14 cellular contexts compared by ENCODE assay signal in genomic region chr15:56959318-56959648, GRCh38. TPM values are rescaled to one million over a fixed set of nuclear protein-coding genes. Genes with fewer than 3 reads are reported as not detected.
A peak's percentile ranks its signal among the peaks of the same experiment; 100 is the strongest.
DNase-seq lines count a peak whose midpoint lies in the region; ATAC-seq and TF ChIP-seq lines count a peak whose summit lies in the region.
"Had no signal": no experiment of that assay in that cellular context is flagged by ENCODE, and none has a peak within 500 bp of the region (broad histone marks: within the 10 kb centered on the region; RNA-seq: fewer than 3 reads in every experiment).

No MANE protein-coding gene starts in this region.

- H2AFZ ChIP-seq in GM23338, result no peak overlapping the region
- H2AFZ ChIP-seq: PC-9 had no signal

- H3K4me3 Mint-ChIP-seq in CD4-positive, alpha-beta T cell, result peak overlapping the region; percentile 36
- H3K4me3 Mint-ChIP-seq in GM23338, result no peak overlapping the region
- no peak overlapping the region for H3K4me3 Mint-ChIP-seq in activated naive CD8-positive, alpha-beta T cell treated with anti-CD3 and anti-CD28 coated beads, Interleukin-2, amount 50 U/mL, for 24 hours
- H3K4me3 Mint-ChIP-seq: H9 had no signal

- POLR2A ChIA-PET in CD4-positive, alpha-beta T cell (lab: Charles Lee), result no interaction called here

- peaks cover 62% of the 10 kb centered on the region for H3K4me1 Mint-ChIP-seq in CD4-positive, alpha-beta T cell (ENCODE audit: low read depth)
- peaks cover 47% of the 10 kb centered on the region for H3K4me1 Mint-ChIP-seq in GM23338
- H3K4me1 Mint-ChIP-seq in activated naive CD8-positive, alpha-beta T cell treated with anti-CD3 and anti-CD28 coated beads, Interleukin-2, amount 50 U/mL, for 24 hours, result peaks cover 47% of the 10 kb centered on the region

- no peak overlapping the region for H3K27ac ChIP-seq in CD4-positive, alpha-beta T cell (ENCODE audit: low read depth, low read length)
- H3K27ac ChIP-seq in GM23338 (ENCODE audit: low read depth), result no peak overlapping the region
- no peak overlapping the region for H3K27ac ChIP-seq in effector memory CD4-positive, alpha-beta T cell (ENCODE audit: insufficient read depth, low read length, poor library complexity, severe bottlenecking)
- H3K27ac ChIP-seq: PC-9, SK-N-MC had no signal

- no peak overlapping the region for H3K4me3 ChIP-seq in GM23338
- H3K4me3 ChIP-seq in effector memory CD4-positive, alpha-beta T cell (ENCODE audit: insufficient read depth, low read depth, low read length, poor library complexity, severe bottlenecking), result no peak overlapping the region
- H3K4me3 ChIP-seq: PC-9, SK-N-MC had no signal

- no peaks in the 10 kb centered on the region for H3F3A ChIP-seq in GM23338 (replicated peaks; ENCODE audit: low read depth)

- no peaks in the 10 kb centered on the region for H3K36me3 ChIP-seq in GM23338 (ENCODE audit: insufficient read depth)
- H3K36me3 ChIP-seq in effector memory CD4-positive, alpha-beta T cell (ENCODE audit: control insufficient read depth, insufficient read depth, low read length), result no peaks in the 10 kb centered on the region

- peak overlapping the region; percentile 34 for H3K27ac Mint-ChIP-seq in CD4-positive, alpha-beta T cell
- no peak overlapping the region for H3K27ac Mint-ChIP-seq in GM23338
- no peak overlapping the region for H3K27ac Mint-ChIP-seq in activated naive CD8-positive, alpha-beta T cell treated with anti-CD3 and anti-CD28 coated beads, Interleukin-2, amount 50 U/mL, for 24 hours
- H3K27ac Mint-ChIP-seq: H9 had no signal

- H3K36me3 Mint-ChIP-seq in CD4-positive, alpha-beta T cell (ENCODE audit: low read depth), result peaks cover 39% of the 10 kb centered on the region
- H3K36me3 Mint-ChIP-seq in GM23338 (ENCODE audit: low read depth), result peaks cover 14% of the 10 kb centered on the region
- H3K36me3 Mint-ChIP-seq in activated naive CD8-positive, alpha-beta T cell treated with anti-CD3 and anti-CD28 coated beads, Interleukin-2, amount 50 U/mL, for 24 hours (ENCODE audit: low read depth), result peaks cover 22% of the 10 kb centered on the region

- H3K27me3 ChIP-seq in CD4-positive, alpha-beta T cell (ENCODE audit: control insufficient read depth, insufficient read depth, low read length), result no peaks in the 10 kb centered on the region
- H3K27me3 ChIP-seq in GM23338 (ENCODE audit: insufficient read depth), result no peaks in the 10 kb centered on the region
- H3K27me3 ChIP-seq in effector memory CD4-positive, alpha-beta T cell (replicated peaks; ENCODE audit: control insufficient read depth, insufficient read depth, low read length, poor library complexity, severe bottlenecking), result no peaks in the 10 kb centered on the region

- ATAC-seq in CD4-positive, alpha-beta T cell (ENCODE audit: poor library complexity), result no peak
- ATAC-seq in GM23338 (no peak), GM18502 (IDR thresholded peaks at IDR 0.05; ENCODE audit: poor library complexity, unreplicated experiment) (no peak)
- ATAC-seq in activated naive CD8-positive, alpha-beta T cell treated with anti-CD3 and anti-CD28 coated beads, Interleukin-2, amount 50 U/mL, for 24 hours, result peak; percentile 63

- peaks cover 11% of the 10 kb centered on the region for H3K9me3 Mint-ChIP-seq in CD4-positive, alpha-beta T cell
- H3K9me3 Mint-ChIP-seq in GM23338, result peaks cover 7% of the 10 kb centered on the region
- H3K9me3 Mint-ChIP-seq in activated naive CD8-positive, alpha-beta T cell treated with anti-CD3 and anti-CD28 coated beads, Interleukin-2, amount 50 U/mL, for 24 hours, result peaks cover 11% of the 10 kb centered on the region

- CTCF ChIA-PET in CD4-positive, alpha-beta T cell (lab: Charles Lee), result no interaction called here

- DNase-seq in CD4-positive, alpha-beta T cell, result no peak
- no peak for DNase-seq in GM23338 (ENCODE audit: low spot score)
- DNase-seq in activated naive CD8-positive, alpha-beta T cell treated with anti-CD3 and anti-CD28 coated beads, Interleukin-2, amount 50 U/mL, for 24 hours, result no peak
- DNase-seq in renal cortical epithelial cell (ENCODE audit: low read depth), result peak; percentile 41
- no peak for DNase-seq in effector memory CD4-positive, alpha-beta T cell
- no peak for DNase-seq in activated CD4-positive, alpha-beta T cell treated with anti-CD3 and anti-CD28 coated beads for 48 hours
- DNase-seq: H9, NCI-H1105, NCI-H187, NCI-H446, NCI-H748 treated with DMSO at 0.1 percent for 48 hours, PC-9 had no signal

- peaks cover 46% of the 10 kb centered on the region for H3K4me1 ChIP-seq in GM23338 (ENCODE audit: insufficient read depth)
- H3K4me1 ChIP-seq in effector memory CD4-positive, alpha-beta T cell (ENCODE audit: control insufficient read depth, insufficient read depth, low read length, poor library complexity, severe bottlenecking), result peaks cover 3% of the 10 kb centered on the region

- H3K27me3 Mint-ChIP-seq in CD4-positive, alpha-beta T cell, result no peaks in the 10 kb centered on the region
- no peaks in the 10 kb centered on the region for H3K27me3 Mint-ChIP-seq in GM23338 (ENCODE audit: insufficient read depth, low read depth, poor library complexity)
- H3K27me3 Mint-ChIP-seq in activated naive CD8-positive, alpha-beta T cell treated with anti-CD3 and anti-CD28 coated beads, Interleukin-2, amount 50 U/mL, for 24 hours, result no peaks in the 10 kb centered on the region

- peaks cover 13% of the 10 kb centered on the region for H3K9me3 ChIP-seq in CD4-positive, alpha-beta T cell (ENCODE audit: control insufficient read depth, low read length)
- H3K9me3 ChIP-seq in effector memory CD4-positive, alpha-beta T cell (ENCODE audit: control insufficient read depth, low read length), result peaks cover 7% of the 10 kb centered on the region

- peaks cover 100% of the 10 kb centered on the region for H3K79me2 ChIP-seq in GM23338 (replicated peaks; ENCODE audit: insufficient read depth)

- H3K4me2 ChIP-seq in GM23338, result 0 out of 2 replicates have a peak overlapping the region, but pooled peaks have one; percentile 10
- H3K4me2 ChIP-seq: PC-9 had no signal

- no peaks in the 10 kb centered on the region for H3K9me2 ChIP-seq in GM23338 (ENCODE audit: insufficient read depth)

- H4K20me1 ChIP-seq in GM23338 (replicated peaks; ENCODE audit: insufficient read depth), result peaks cover 7% of the 10 kb centered on the region

- intact Hi-C loops in CD4-positive, alpha-beta T cell (cut with DNase I, micrococcal nuclease), result loop anchor here in 1 of 2 experiments (5.0 kb wide), 2 partner anchors 37 to 72 kb away; no protein-coding TSS in a partner anchor

- no peak for TF ChIP-seq CTCF in CD4-positive, alpha-beta T cell (IDR thresholded peaks at IDR 0.05)
- no peak for TF ChIP-seq CTCF in GM23338 (conservative IDR thresholded peaks at IDR 0.05; ENCODE audit: low read depth in 2 of 2)

RNA-seq across cellular contexts. Expression of gene TCF12, which starts 40.8 kb away (rescaled TPM):
- 10 to 100 TPM; 54.0 TPM for total RNA-seq in CD4-positive, alpha-beta T cell
- 69.2 and 104 TPM in 2 replicates for total RNA-seq in GM23338 (2014; rRNA removed; shearing (Covaris generic))
- polyA plus RNA-seq in GM23338 (2016; fragmentation: Nextera tagmentation; extraction: Ambion mirVana), result 26.9 and 27.6 TPM in 2 replicates
- 34.7 and 87.6 TPM in 2 replicates for total RNA-seq in renal cortical epithelial cell
